ENCODE assay signal across 37 cellular contexts in genomic region chr1:4519954-4520353, GRCh38.
"Had no signal": no experiment of that assay in that cellular context is flagged by ENCODE, and none has a peak within 500 bp of the region (broad histone marks: within the 10 kb centered on the region; RNA-seq: fewer than 3 reads in every experiment).

No MANE protein-coding gene starts in this region.

- H3K27ac ChIP-seq: ascending aorta, cardiac muscle cell, WERI-Rb-1 had no signal

- H3K27ac Mint-ChIP-seq: activated CD4-positive, alpha-beta memory T cell treated with anti-CD3 and anti-CD28 coated beads, Interleukin-2, amount 10 ng/mL, durations not matched to agents 7 days and 5 days; activated CD4-positive, alpha-beta T cell treated with anti-CD3 and anti-CD28 coated beads for 36 hours; activated CD4-positive, alpha-beta T cell treated with anti-CD3 and anti-CD28 coated beads, Interleukin-2, amount 10 ng/mL, durations not matched to agents 7 days and 5 days; activated CD8-positive, alpha-beta memory T cell treated with anti-CD3 and anti-CD28 coated beads, Interleukin-2, amount 10 ng/mL, durations not matched to agents 7 days and 5 days; activated CD8-positive, alpha-beta T cell treated with anti-CD3 and anti-CD28 coated beads, Interleukin-2, amount 10 ng/mL, durations not matched to agents 7 days and 5 days; activated naive CD4-positive, alpha-beta T cell treated with anti-CD3 and anti-CD28 coated beads, Interleukin-2, amount 10 ng/mL, durations not matched to agents 7 days and 5 days; activated naive CD4-positive, alpha-beta T cell treated with anti-CD3 and anti-CD28 coated beads, Interleukin-2, amount 50 U/mL, for 24 hours; activated naive CD8-positive, alpha-beta T cell; activated naive CD8-positive, alpha-beta T cell treated with anti-CD3 and anti-CD28 coated beads, Interleukin-2, amount 10 ng/mL, durations not matched to agents 7 days and 5 days; activated naive CD8-positive, alpha-beta T cell treated with anti-CD3 and anti-CD28 coated beads, Interleukin-2, amount 50 U/mL, for 24 hours; activated T-cell treated with anti-CD3 and anti-CD28 coated beads, Interleukin-2, amount 50 U/mL, for 24 hours; activated T-helper 2 cell treated with anti-CD3 and anti-CD28 coated beads, Interferon-gamma antibody, Interleukin-2, Interleukin-4, amounts not matched to agents 10 μg/mL and 5 μg/mL and 100 μg/mL, durations not matched to agents 14 hours and 24 hours and 36 hours; brain; T-helper 1 cell treated with Interleukin-12 subunit alpha and Interleukin-12 subunit beta and Interleukin-4 antibody, amounts not matched to agents 30 μg/mL and 1 μg/mL, for 36 hours; T-helper 2 cell treated with Interferon-gamma antibody and Interleukin-4, amounts not matched to agents 5 μg/mL and 100 μg/mL, for 36 hours; WTC11 had no signal

- H3K4me3 Mint-ChIP-seq: activated CD4-positive, alpha-beta memory T cell treated with anti-CD3 and anti-CD28 coated beads, Interleukin-2, amount 10 ng/mL, durations not matched to agents 7 days and 5 days; activated CD4-positive, alpha-beta T cell treated with anti-CD3 and anti-CD28 coated beads for 36 hours; activated CD4-positive, alpha-beta T cell treated with anti-CD3 and anti-CD28 coated beads, Interleukin-2, amount 10 ng/mL, durations not matched to agents 7 days and 5 days; activated CD8-positive, alpha-beta memory T cell treated with anti-CD3 and anti-CD28 coated beads, Interleukin-2, amount 10 ng/mL, durations not matched to agents 7 days and 5 days; activated CD8-positive, alpha-beta T cell treated with anti-CD3 and anti-CD28 coated beads, Interleukin-2, amount 10 ng/mL, durations not matched to agents 7 days and 5 days; activated naive CD4-positive, alpha-beta T cell treated with anti-CD3 and anti-CD28 coated beads, Interleukin-2, amount 10 ng/mL, durations not matched to agents 7 days and 5 days; activated naive CD4-positive, alpha-beta T cell treated with anti-CD3 and anti-CD28 coated beads, Interleukin-2, amount 50 U/mL, for 24 hours; activated naive CD8-positive, alpha-beta T cell; activated naive CD8-positive, alpha-beta T cell treated with anti-CD3 and anti-CD28 coated beads, Interleukin-2, amount 10 ng/mL, durations not matched to agents 7 days and 5 days; activated naive CD8-positive, alpha-beta T cell treated with anti-CD3 and anti-CD28 coated beads, Interleukin-2, amount 50 U/mL, for 24 hours; activated T-cell treated with anti-CD3 and anti-CD28 coated beads, Interleukin-2, amount 50 U/mL, for 24 hours; brain; central memory CD8-positive, alpha-beta T cell; T-helper 1 cell treated with Interleukin-12 subunit alpha and Interleukin-12 subunit beta and Interleukin-4 antibody, amounts not matched to agents 30 μg/mL and 1 μg/mL, for 36 hours; T-helper 2 cell treated with Interferon-gamma antibody and Interleukin-4, amounts not matched to agents 5 μg/mL and 100 μg/mL, for 36 hours; WTC11 had no signal

- H3K27me3 ChIP-seq: ascending aorta, cardiac muscle cell had no signal

- H3K9me3 ChIP-seq: ascending aorta had no signal

- H3K9me3 Mint-ChIP-seq: activated CD4-positive, alpha-beta memory T cell treated with anti-CD3 and anti-CD28 coated beads, Interleukin-2, amount 10 ng/mL, durations not matched to agents 7 days and 5 days; activated CD4-positive, alpha-beta T cell treated with anti-CD3 and anti-CD28 coated beads, Interleukin-2, amount 10 ng/mL, durations not matched to agents 7 days and 5 days; activated naive CD4-positive, alpha-beta T cell treated with anti-CD3 and anti-CD28 coated beads, Interleukin-2, amount 10 ng/mL, durations not matched to agents 7 days and 5 days; activated naive CD4-positive, alpha-beta T cell treated with anti-CD3 and anti-CD28 coated beads, Interleukin-2, amount 50 U/mL, for 24 hours; activated naive CD8-positive, alpha-beta T cell treated with anti-CD3 and anti-CD28 coated beads, Interleukin-2, amount 10 ng/mL, durations not matched to agents 7 days and 5 days; activated naive CD8-positive, alpha-beta T cell treated with anti-CD3 and anti-CD28 coated beads, Interleukin-2, amount 50 U/mL, for 24 hours; activated T-cell treated with anti-CD3 and anti-CD28 coated beads, Interleukin-2, amount 50 U/mL, for 24 hours; activated T-helper 2 cell treated with anti-CD3 and anti-CD28 coated beads, Interferon-gamma antibody, Interleukin-2, Interleukin-4, amounts not matched to agents 10 μg/mL and 5 μg/mL and 100 μg/mL, durations not matched to agents 14 hours and 24 hours and 36 hours; central memory CD8-positive, alpha-beta T cell; T-helper 1 cell treated with Interleukin-12 subunit alpha and Interleukin-12 subunit beta and Interleukin-4 antibody, amounts not matched to agents 30 μg/mL and 1 μg/mL, for 36 hours; T-helper 2 cell treated with Interferon-gamma antibody and Interleukin-4, amounts not matched to agents 5 μg/mL and 100 μg/mL, for 36 hours had no signal

- H3K27me3 Mint-ChIP-seq: activated CD4-positive, alpha-beta memory T cell treated with anti-CD3 and anti-CD28 coated beads, Interleukin-2, amount 10 ng/mL, durations not matched to agents 7 days and 5 days; activated CD4-positive, alpha-beta T cell treated with anti-CD3 and anti-CD28 coated beads, Interleukin-2, amount 10 ng/mL, durations not matched to agents 7 days and 5 days; activated CD8-positive, alpha-beta memory T cell treated with anti-CD3 and anti-CD28 coated beads, Interleukin-2, amount 10 ng/mL, durations not matched to agents 7 days and 5 days; activated naive CD4-positive, alpha-beta T cell treated with anti-CD3 and anti-CD28 coated beads, Interleukin-2, amount 50 U/mL, for 24 hours; activated naive CD8-positive, alpha-beta T cell; activated naive CD8-positive, alpha-beta T cell treated with anti-CD3 and anti-CD28 coated beads, Interleukin-2, amount 10 ng/mL, durations not matched to agents 7 days and 5 days had no signal

- DNase-seq: activated CD4-positive, alpha-beta memory T cell treated with anti-CD3 and anti-CD28 coated beads, Interleukin-2, amount 10 ng/mL, durations not matched to agents 7 days and 5 days; activated CD4-positive, alpha-beta T cell treated with anti-CD3 and anti-CD28 coated beads for 1 hour; activated CD4-positive, alpha-beta T cell treated with anti-CD3 and anti-CD28 coated beads for 36 hours; activated CD4-positive, alpha-beta T cell treated with anti-CD3 and anti-CD28 coated beads for 48 hours; activated CD4-positive, alpha-beta T cell treated with anti-CD3 and anti-CD28 coated beads, Interleukin-2, amount 10 ng/mL, durations not matched to agents 7 days and 5 days; activated CD4-positive, alpha-beta T cell treated with anti-CD3 and anti-CD28 coated beads, Interleukin-2, amount 50 U/mL, for 48 hours; activated CD4-positive, CD25-positive, alpha-beta regulatory T cell; activated CD8-positive, alpha-beta memory T cell treated with anti-CD3 and anti-CD28 coated beads for 24 hours; activated CD8-positive, alpha-beta memory T cell treated with anti-CD3 and anti-CD28 coated beads, Interleukin-2, amount 10 ng/mL, durations not matched to agents 7 days and 5 days; activated CD8-positive, alpha-beta memory T cell treated with anti-CD3 and anti-CD28 coated beads, Interleukin-2, amount 50 U/mL, for 48 hours; activated CD8-positive, alpha-beta T cell treated with anti-CD3 and anti-CD28 coated beads, Interleukin-2, amount 10 ng/mL, durations not matched to agents 7 days and 5 days; activated effector memory CD4-positive, alpha-beta T cell treated with Interleukin-2 at 50 U/mL for 16 hours; activated gamma-delta T cell; activated naive CD4-positive, alpha-beta T cell treated with anti-CD3 and anti-CD28 coated beads, Interleukin-2, amount 10 ng/mL, durations not matched to agents 7 days and 5 days; activated naive CD4-positive, alpha-beta T cell treated with Interleukin-2 at 50 U/mL for 16 hours; activated naive CD8-positive, alpha-beta T cell treated with anti-CD3 and anti-CD28 coated beads, Interleukin-2, amount 10 ng/mL, durations not matched to agents 7 days and 5 days; activated naive CD8-positive, alpha-beta T cell treated with anti-CD3 and anti-CD28 coated beads, Interleukin-2, amount 50 U/mL, for 24 hours; activated T-cell treated with anti-CD3 and anti-CD28 coated beads, Interleukin-2, amount 50 U/mL, for 24 hours; activated T-cell treated with anti-CD3 and anti-CD28 coated beads, Interleukin-2, amount 50 U/mL, for 48 hours; amygdala; anterior cingulate cortex; caudate nucleus; SW 1271; T-helper 1 cell; T-helper 2 cell; T-helper 9 cell; WERI-Rb-1 had no signal

- H3K4me1 Mint-ChIP-seq: activated CD4-positive, alpha-beta memory T cell treated with anti-CD3 and anti-CD28 coated beads, Interleukin-2, amount 10 ng/mL, durations not matched to agents 7 days and 5 days; activated CD4-positive, alpha-beta T cell treated with anti-CD3 and anti-CD28 coated beads for 36 hours; activated CD4-positive, alpha-beta T cell treated with anti-CD3 and anti-CD28 coated beads, Interleukin-2, amount 10 ng/mL, durations not matched to agents 7 days and 5 days; activated CD8-positive, alpha-beta memory T cell treated with anti-CD3 and anti-CD28 coated beads, Interleukin-2, amount 10 ng/mL, durations not matched to agents 7 days and 5 days; activated naive CD4-positive, alpha-beta T cell treated with anti-CD3 and anti-CD28 coated beads, Interleukin-2, amount 10 ng/mL, durations not matched to agents 7 days and 5 days; activated naive CD4-positive, alpha-beta T cell treated with anti-CD3 and anti-CD28 coated beads, Interleukin-2, amount 50 U/mL, for 24 hours; activated naive CD8-positive, alpha-beta T cell treated with anti-CD3 and anti-CD28 coated beads, Interleukin-2, amount 10 ng/mL, durations not matched to agents 7 days and 5 days; activated naive CD8-positive, alpha-beta T cell treated with anti-CD3 and anti-CD28 coated beads, Interleukin-2, amount 50 U/mL, for 24 hours; central memory CD8-positive, alpha-beta T cell; WTC11 had no signal

- H3K36me3 ChIP-seq: ascending aorta, cardiac muscle cell, WERI-Rb-1 had no signal

- H3K4me3 ChIP-seq: ascending aorta, cardiac muscle cell had no signal

- H3K4me1 ChIP-seq: ascending aorta had no signal

- H3K36me3 Mint-ChIP-seq: activated CD8-positive, alpha-beta memory T cell treated with anti-CD3 and anti-CD28 coated beads, Interleukin-2, amount 10 ng/mL, durations not matched to agents 7 days and 5 days; activated naive CD4-positive, alpha-beta T cell treated with anti-CD3 and anti-CD28 coated beads, Interleukin-2, amount 10 ng/mL, durations not matched to agents 7 days and 5 days; activated naive CD4-positive, alpha-beta T cell treated with anti-CD3 and anti-CD28 coated beads, Interleukin-2, amount 50 U/mL, for 24 hours; activated naive CD8-positive, alpha-beta T cell; activated naive CD8-positive, alpha-beta T cell treated with anti-CD3 and anti-CD28 coated beads, Interleukin-2, amount 10 ng/mL, durations not matched to agents 7 days and 5 days; brain had no signal
